Comparison of ENCODE assay signal across 22 cellular contexts in genomic region chr4:67020079-67020807, GRCh38.
A peak's percentile ranks its signal among the peaks of the same experiment; 100 is the strongest.
DNase-seq lines count a peak whose midpoint lies in the region; ATAC-seq and TF ChIP-seq lines count a peak whose summit lies in the region.
"Had no signal": no experiment of that assay in that cellular context is flagged by ENCODE, and none has a peak within 500 bp of the region (broad histone marks: within the 10 kb centered on the region; RNA-seq: fewer than 3 reads in every experiment).

No MANE protein-coding gene starts in this region.

- no peak for TF ChIP-seq CTCF in GM23338 (conservative IDR thresholded peaks at IDR 0.05; ENCODE audit: low read depth in 2 of 2)
- no peak for TF ChIP-seq CTCF in fibroblast of pulmonary artery (IDR thresholded peaks at IDR 0.05; ENCODE audit: low read length, missing control alignments)
- TF ChIP-seq CTCF in neural progenitor cell (IDR thresholded peaks at IDR 0.05), result no peak
- no peak for TF ChIP-seq CTCF in gastroesophageal sphincter (IDR thresholded peaks at IDR 0.05)
- no peak for TF ChIP-seq CTCF in lower lobe of right lung (IDR thresholded peaks at IDR 0.05)
- no peak for TF ChIP-seq CTCF in stomach (IDR thresholded peaks at IDR 0.05)

- H3K27me3 ChIP-seq in GM23338 (ENCODE audit: insufficient read depth) (no peaks in the 10 kb centered on the region), SJCRH30 (no peaks in the 10 kb centered on the region), neural progenitor cell (no peaks in the 10 kb centered on the region), gastroesophageal sphincter (no peaks in the 10 kb centered on the region), lower lobe of right lung (ENCODE audit: low read depth) (no peaks in the 10 kb centered on the region), stomach (no peaks in the 10 kb centered on the region)
- H3K27me3 ChIP-seq: dorsolateral prefrontal cortex, Peyer's patch, tibial artery had no signal

- TF ChIP-seq EP300 in gastroesophageal sphincter (IDR thresholded peaks at IDR 0.05), result no peak
- TF ChIP-seq EP300 in stomach (IDR thresholded peaks at IDR 0.05), result no peak

- ATAC-seq in GM23338, result no peak
- ATAC-seq in gastroesophageal sphincter, result no peak
- no peak for ATAC-seq in lower lobe of right lung

- H3K4me1 ChIP-seq in GM23338 (ENCODE audit: insufficient read depth) (peaks cover 9% of the 10 kb centered on the region; the same call in 1 of the 2 replicates), SJCRH30 (peaks cover 37% of the 10 kb centered on the region), neural progenitor cell (no peaks in the 10 kb centered on the region), gastroesophageal sphincter (no peaks in the 10 kb centered on the region), lower lobe of right lung (no peaks in the 10 kb centered on the region), stomach (no peaks in the 10 kb centered on the region)
- H3K4me1 ChIP-seq: Peyer's patch, tibial artery had no signal

- H3K36me3 ChIP-seq in GM23338 (ENCODE audit: insufficient read depth), result no peaks in the 10 kb centered on the region; the same call in 1 of the 2 replicates
- H3K36me3 ChIP-seq in SJCRH30, result no peaks in the 10 kb centered on the region
- H3K36me3 ChIP-seq in neural progenitor cell, result no peaks in the 10 kb centered on the region
- H3K36me3 ChIP-seq in gastroesophageal sphincter, result no peaks in the 10 kb centered on the region
- H3K36me3 ChIP-seq in lower lobe of right lung, result no peaks in the 10 kb centered on the region
- no peaks in the 10 kb centered on the region for H3K36me3 ChIP-seq in stomach
- H3K36me3 ChIP-seq: Peyer's patch, tibial artery had no signal

- TF ChIP-seq POLR2A in gastroesophageal sphincter (IDR thresholded peaks at IDR 0.05) (no peak), stomach (IDR thresholded peaks at IDR 0.05) (no peak)

- H2AFZ ChIP-seq in GM23338 (peak overlapping the region; percentile 45; the same call in 1 of the 2 replicates), neural progenitor cell (replicated peaks) (peak overlapping the region; percentile 10)

- H3K27ac ChIP-seq in GM23338 (ENCODE audit: low read depth) (no peak overlapping the region), SJCRH30 (peak overlapping the region; percentile 96), neural progenitor cell (no peak overlapping the region), gastroesophageal sphincter (no peak overlapping the region), lower lobe of right lung (no peak overlapping the region), stomach (no peak overlapping the region)
- H3K27ac ChIP-seq: dorsolateral prefrontal cortex, Peyer's patch, tibial artery had no signal

- DNase-seq in GM23338 (ENCODE audit: low spot score) (peak; percentile 4), SJCRH30 (peak; percentile 21 to 58), fibroblast of pulmonary artery (ENCODE audit: low read depth) (peak; percentile 49), neural progenitor cell (ENCODE audit: low spot score) (no peak), lower lobe of right lung (no peak), stomach (no peak)
- DNase-seq: activated CD4-positive, alpha-beta memory T cell treated with anti-CD3 and anti-CD28 coated beads for 36 hours; activated CD4-positive, CD25-positive, alpha-beta regulatory T cell; activated gamma-delta T cell treated with Interleukin-2 at 50 U/mL for 16 hours; activated T-cell treated with anti-CD3 and anti-CD28 coated beads for 4 hours; CD4-positive, alpha-beta memory T cell; dorsolateral prefrontal cortex; naive B cell; NCI-H2029 treated with DMSO at 0.1 percent for 48 hours; NCI-H446 treated with DMSO at 0.1 percent for 48 hours; Peyer's patch; stimulated activated CD4-positive, alpha-beta T cell treated with anti-CD3 and anti-CD28 coated beads, Interleukin-12 subunit alpha, Interleukin-12 subunit beta, amount 100 ng/mL, for 4 hours; stimulated activated CD4-positive, alpha-beta T cell treated with anti-CD3 and anti-CD28 coated beads, Interleukin-4, amount 100 ng/mL, for 4 hours; T1000; tibial artery had no signal

- H3K79me2 ChIP-seq in GM23338 (replicated peaks; ENCODE audit: insufficient read depth), result no peaks in the 10 kb centered on the region
- H3K79me2 ChIP-seq in neural progenitor cell (ENCODE audit: low read depth), result no peaks in the 10 kb centered on the region

- H3K9me3 Mint-ChIP-seq in GM23338 (peaks cover 4% of the 10 kb centered on the region), neural progenitor cell (peaks cover 7% of the 10 kb centered on the region)

- WGBS in gastroesophageal sphincter (ENCODE audit: low coverage in 1 of 2), 2 donors, result 50 to 75% methylated on average over 1 of the region's 1 CpG
- WGBS in stomach, 5 donors, result 80 to 93% (median 88%) methylated on average over 1 of the region's 1 CpG

- H3K4me2 ChIP-seq in GM23338 (no peak overlapping the region), neural progenitor cell (no peak overlapping the region)

- no peaks in the 10 kb centered on the region for H4K20me1 ChIP-seq in GM23338 (replicated peaks; ENCODE audit: insufficient read depth)
- H4K20me1 ChIP-seq in neural progenitor cell (ENCODE audit: low read depth), result no peaks in the 10 kb centered on the region

- no peaks in the 10 kb centered on the region for H3K27me3 Mint-ChIP-seq in GM23338 (ENCODE audit: insufficient read depth, low read depth, poor library complexity)
- no peaks in the 10 kb centered on the region for H3K27me3 Mint-ChIP-seq in neural progenitor cell (ENCODE audit: insufficient read depth, low read depth)
- H3K27me3 Mint-ChIP-seq: activated CD4-positive, alpha-beta memory T cell treated with anti-CD3 and anti-CD28 coated beads for 36 hours; CD4-positive, alpha-beta memory T cell; naive B cell; stimulated activated naive CD8-positive, alpha-beta T cell treated with anti-CD3 and anti-CD28 coated beads, Interleukin-15, Interleukin-2, amounts not matched to agents 100 ng/mL and 50 ng/mL, for 24 hours had no signal

- H3K9ac ChIP-seq in neural progenitor cell, result no peak overlapping the region

- H3K4me3 ChIP-seq in GM23338 (no peak overlapping the region), SJCRH30 (no peak overlapping the region), fibroblast of pulmonary artery (replicated peaks; ENCODE audit: low read depth, low read length) (no peak overlapping the region), neural progenitor cell (no peak overlapping the region), gastroesophageal sphincter (no peak overlapping the region), lower lobe of right lung (no peak overlapping the region), stomach (no peak overlapping the region)
- H3K4me3 ChIP-seq: dorsolateral prefrontal cortex, Peyer's patch, tibial artery had no signal

- H3K27ac Mint-ChIP-seq in GM23338 (no peak overlapping the region), neural progenitor cell (no peak overlapping the region)
- H3K27ac Mint-ChIP-seq: activated CD4-positive, alpha-beta memory T cell treated with anti-CD3 and anti-CD28 coated beads for 36 hours; CD4-positive, alpha-beta memory T cell; naive B cell; stimulated activated naive CD8-positive, alpha-beta T cell treated with anti-CD3 and anti-CD28 coated beads, Interleukin-15, Interleukin-2, amounts not matched to agents 100 ng/mL and 50 ng/mL, for 24 hours had no signal

- H3K4me3 Mint-ChIP-seq in GM23338 (no peak overlapping the region), neural progenitor cell (no peak overlapping the region)
- H3K4me3 Mint-ChIP-seq: activated CD4-positive, alpha-beta memory T cell treated with anti-CD3 and anti-CD28 coated beads for 36 hours; CD4-positive, alpha-beta memory T cell; naive B cell; stimulated activated naive CD8-positive, alpha-beta T cell treated with anti-CD3 and anti-CD28 coated beads, Interleukin-15, Interleukin-2, amounts not matched to agents 100 ng/mL and 50 ng/mL, for 24 hours had no signal

- H3K36me3 Mint-ChIP-seq in GM23338 (ENCODE audit: low read depth), result no peaks in the 10 kb centered on the region; the same call in 1 of the 3 replicates
- H3K36me3 Mint-ChIP-seq in neural progenitor cell, result no peaks in the 10 kb centered on the region
- H3K36me3 Mint-ChIP-seq: activated CD4-positive, alpha-beta memory T cell treated with anti-CD3 and anti-CD28 coated beads for 36 hours; CD4-positive, alpha-beta memory T cell; naive B cell had no signal

- H3K4me1 Mint-ChIP-seq in GM23338 (peaks cover 23% of the 10 kb centered on the region), neural progenitor cell (no peaks in the 10 kb centered on the region)
- H3K4me1 Mint-ChIP-seq: CD4-positive, alpha-beta memory T cell; naive B cell had no signal

- H3K9me2 ChIP-seq in GM23338 (ENCODE audit: insufficient read depth), result peaks cover 13% of the 10 kb centered on the region

- intact Hi-C loops in lower lobe of right lung (cut with DNase I) (no loop called here), stomach (cut with DNase I; ENCODE audit: low total_unique reads) (no loop called here)

- H3K9me3 ChIP-seq in SJCRH30 (replicated peaks) (0 out of 2 replicates have a peak, but pooled peaks cover 4% of the 10 kb centered on the region), neural progenitor cell (ENCODE audit: low read depth) (peaks cover 8% of the 10 kb centered on the region), gastroesophageal sphincter (peaks cover 0 to 15% (median 0%) of the 10 kb centered on the region in 3 donors), lower lobe of right lung (peaks cover 5% of the 10 kb centered on the region), stomach (peaks cover 0 to 14% (median 9%) of the 10 kb centered on the region in 4 donors)
- H3K9me3 ChIP-seq: Peyer's patch, tibial artery had no signal

- no peaks in the 10 kb centered on the region for H3F3A ChIP-seq in GM23338 (replicated peaks; ENCODE audit: low read depth)
- no peaks in the 10 kb centered on the region for H3F3A ChIP-seq in neural progenitor cell (ENCODE audit: low read depth)

TF ChIP-seq in GM23338, 12 proteins besides CTCF, POLR2A, EP300 and RAD21 (continues in another document):
- TF ChIP-seq EZH2phosphoT487 (IDR thresholded peaks at IDR 0.05; ENCODE audit: unreplicated experiment), result no peak
- TF ChIP-seq EZH2 (IDR thresholded peaks at IDR 0.05; ENCODE audit: low read depth, unreplicated experiment), result no peak
- no peak for TF ChIP-seq ZNF114 (CRISPR knock-in tag; IDR thresholded peaks at IDR 0.05)
- no peak for TF ChIP-seq STAT1 (IDR thresholded peaks at IDR 0.05; ENCODE audit: unreplicated experiment)
- TF ChIP-seq JUNB (IDR thresholded peaks at IDR 0.05; ENCODE audit: unreplicated experiment), result no peak
- TF ChIP-seq POLR2AphosphoS5 (IDR thresholded peaks at IDR 0.05; ENCODE audit: low read depth), result no peak
- no peak for TF ChIP-seq CREB1 (CRISPR knock-in tag; IDR thresholded peaks at IDR 0.05; ENCODE audit: low read depth)
- no peak for TF ChIP-seq ZNF331 (CRISPR knock-in tag; IDR thresholded peaks at IDR 0.05; ENCODE audit: low read depth)

Comparison
In these comparisons a context has a peak if more than half of its experiments do, and no peak if none do; other contexts are left out.
1. DNase-seq: peak in GM23338 (single experiment), SJCRH30 (2 of 2) and fibroblast of pulmonary artery (single experiment); none in neural progenitor cell (single experiment), lower lobe of right lung (single experiment) and stomach (single experiment).